Comparison of ENCODE assay signal across 8 cellular contexts in genomic region chr4:150242820-150243458, GRCh38.
A peak's percentile ranks its signal among the peaks of the same experiment; 100 is the strongest.
DNase-seq lines count a peak whose midpoint lies in the region; ATAC-seq and TF ChIP-seq lines count a peak whose summit lies in the region.

No MANE protein-coding gene starts in this region.

- H3K27me3 ChIP-seq in H9 (ENCODE audit: insufficient read depth, low read length) (no peaks in the 10 kb centered on the region), Peyer's patch (no peaks in the 10 kb centered on the region), trophoblast cell (ENCODE audit: insufficient read depth, low read length) (no peaks in the 10 kb centered on the region)

- H2BK12ac ChIP-seq in H9 (ENCODE audit: insufficient read length, low read depth, low read length) = no peak overlapping the region
- H2BK12ac ChIP-seq in trophoblast cell (ENCODE audit: low read length) = no peak overlapping the region

- H3K4me1 ChIP-seq in H9 (ENCODE audit: insufficient read depth, low read length) (peaks cover 3% of the 10 kb centered on the region), Peyer's patch (no peaks in the 10 kb centered on the region), trophoblast cell (ENCODE audit: control insufficient read depth in 1 of 2, insufficient read depth in 2 of 2, low read length in 2 of 2) (no peaks in the 10 kb centered on the region)

- H2AFZ ChIP-seq in H9 (ENCODE audit: low read length) (no peak overlapping the region), trophoblast cell (ENCODE audit: insufficient read depth, low read length, poor library complexity) (no peak overlapping the region)

- H3K56ac ChIP-seq in H9 (ENCODE audit: insufficient read length, low read depth, low read length) = no peak overlapping the region

- H2BK120ac ChIP-seq in H9 (ENCODE audit: low read depth, low read length, poor library complexity, severe bottlenecking) = no peak overlapping the region
- H2BK120ac ChIP-seq in trophoblast cell (ENCODE audit: insufficient read depth, low read length, poor library complexity) = no peak overlapping the region

- H3K4me2 ChIP-seq in H9 (ENCODE audit: insufficient read depth, insufficient read length, low read length) = no peak overlapping the region
- no peak overlapping the region for H3K4me2 ChIP-seq in trophoblast cell (ENCODE audit: low read length)

- no peak overlapping the region for H2BK20ac ChIP-seq in H9 (ENCODE audit: low read depth, low read length, poor library complexity, severe bottlenecking)

- TF ChIP-seq POLR2A in Peyer's patch (IDR thresholded peaks at IDR 0.05) = no peak

- H4K20me1 ChIP-seq in H9 (ENCODE audit: control insufficient read depth, insufficient read depth, insufficient read length) = no peaks in the 10 kb centered on the region

- H3K36me3 ChIP-seq in Peyer's patch (no peaks in the 10 kb centered on the region), trophoblast cell (ENCODE audit: control insufficient read depth in 1 of 2, insufficient read depth in 2 of 2, low read length in 2 of 2) (no peaks in the 10 kb centered on the region)

- no peak overlapping the region for H3K18ac ChIP-seq in H9 (ENCODE audit: insufficient read length, low read depth, low read length)
- H3K18ac ChIP-seq in trophoblast cell (ENCODE audit: low read length) = no peak overlapping the region

- no peaks in the 10 kb centered on the region for H3K79me2 ChIP-seq in H9 (ENCODE audit: insufficient read depth, low read length)
- H3K79me2 ChIP-seq in trophoblast cell (ENCODE audit: control insufficient read depth, insufficient read depth, low read length, poor library complexity) = no peaks in the 10 kb centered on the region

- no peak overlapping the region for H4K5ac ChIP-seq in H9 (ENCODE audit: insufficient read length, low read depth, low read length)

- H3K4me3 Mint-ChIP-seq in H9 = no peak overlapping the region

- H3K4me1 Mint-ChIP-seq in H9 = peaks cover 27 to 28% of the 10 kb centered on the region in 2 experiments

- DNase-seq in NCI-H510A treated with DMSO at 0.1 percent for 48 hours (lab: John Stamatoyannopoulos, UW) (peak; percentile 14), NCI-H510A (lab: John Stamatoyannopoulos, UW) (no peak), H9 (peak; percentile 58), Peyer's patch (no peak), fibroblast of mammary gland (ENCODE audit: low read depth) (peak; percentile 61), trophoblast cell (peak; percentile 11 to 68), mesenteric fat pad (ENCODE audit: low spot score) (no peak)

- H3K9me3 ChIP-seq in H9 (ENCODE audit: control insufficient read depth, low read depth, low read length) = no peaks in the 10 kb centered on the region
- H3K9me3 ChIP-seq in Peyer's patch = no peaks in the 10 kb centered on the region
- no peaks in the 10 kb centered on the region for H3K9me3 ChIP-seq in trophoblast cell (ENCODE audit: insufficient read depth, low read depth, low read length)

- no peaks in the 10 kb centered on the region for H3K79me1 ChIP-seq in H9 (ENCODE audit: insufficient read depth, low read depth, low read length, poor library complexity, severe bottlenecking)
- H3K79me1 ChIP-seq in trophoblast cell (ENCODE audit: low read length) = peaks cover 2% of the 10 kb centered on the region

- no peak overlapping the region for H3T11ph ChIP-seq in H9 (ENCODE audit: low read length)

- H4K12ac ChIP-seq in trophoblast cell (ENCODE audit: low read depth, low read length) = no peak overlapping the region

- H3K23ac ChIP-seq in H9 (ENCODE audit: insufficient read length, low read depth, low read length) = no peak overlapping the region
- H3K23ac ChIP-seq in trophoblast cell (ENCODE audit: low read length) = no peak overlapping the region

- no peak overlapping the region for H3K14ac ChIP-seq in H9 (ENCODE audit: insufficient read depth, low read length)
- H3K14ac ChIP-seq in trophoblast cell (ENCODE audit: low read length) = no peak overlapping the region

- H3K36me3 Mint-ChIP-seq in H9 (ENCODE audit: insufficient read depth in 1 of 3, low read depth in 3 of 3) = no peaks in the 10 kb centered on the region

- no peak overlapping the region for H2BK15ac ChIP-seq in H9 (ENCODE audit: low read depth, low read length)

- H2BK5ac ChIP-seq in H9 (ENCODE audit: insufficient read length, low read length) (no peak overlapping the region), trophoblast cell (ENCODE audit: low read depth, low read length, poor library complexity) (no peak overlapping the region)

- H3K9me3 Mint-ChIP-seq in H9 = no peaks in the 10 kb centered on the region; a peak in 1 of 5 replicates

- H3K9ac ChIP-seq in H9 (ENCODE audit: extremely low read depth, insufficient read length, low read length) (no peak overlapping the region), trophoblast cell (ENCODE audit: low read length) (no peak overlapping the region)

- no peaks in the 10 kb centered on the region for H3K27me3 Mint-ChIP-seq in H9 (ENCODE audit: low read depth)

- H3K27ac ChIP-seq in H9 (ENCODE audit: insufficient read length, low read depth, low read length) (no peak overlapping the region), Peyer's patch (no peak overlapping the region), trophoblast cell (ENCODE audit: low read depth, low read length) (no peak overlapping the region)

- H3K4ac ChIP-seq in H9 (ENCODE audit: low read depth, low read length) (no peak overlapping the region), trophoblast cell (ENCODE audit: low read depth, low read length) (no peak overlapping the region)

- H3K4me3 ChIP-seq in Peyer's patch = no peak overlapping the region
- H3K4me3 ChIP-seq in fibroblast of mammary gland (ENCODE audit: control insufficient read depth, low read depth, low read length) = no peak overlapping the region
- no peak overlapping the region for H3K4me3 ChIP-seq in trophoblast cell (ENCODE audit: low read depth, low read length)

- no CpG with 5 or more reads among the region's 6 CpGs for WGBS in H9 (ENCODE audit: extremely low coverage, insufficient read length, low lambda C conversion rate)
- no CpG with 5 or more reads among the region's 6 CpGs for WGBS in trophoblast cell (ENCODE audit: extremely low coverage, insufficient coverage, insufficient read length)

- no peaks in the 10 kb centered on the region for H3K23me2 ChIP-seq in H9 (ENCODE audit: insufficient read length, low read depth, low read length, poor library complexity, severe bottlenecking)

- no peak overlapping the region for H4K8ac ChIP-seq in H9 (replicated peaks; ENCODE audit: insufficient read length, low read depth, low read length)
- no peak overlapping the region for H4K8ac ChIP-seq in trophoblast cell (ENCODE audit: low read depth, low read length)

- no peak overlapping the region for H4K91ac ChIP-seq in H9 (ENCODE audit: insufficient read length, low read depth, low read length)
- H4K91ac ChIP-seq in trophoblast cell (ENCODE audit: low read depth, low read length) = no peak overlapping the region

- TF ChIP-seq CTCF in H9 (conservative IDR thresholded peaks at IDR 0.05) (peak; percentile 93), Peyer's patch (IDR thresholded peaks at IDR 0.05) (peak; percentile 49 to 72 (median 66)), fibroblast of mammary gland (conservative IDR thresholded peaks at IDR 0.05; ENCODE audit: control insufficient read depth, insufficient read depth, low read depth, low read length) (peak; percentile 96)

- no peak overlapping the region for H3K27ac Mint-ChIP-seq in H9

- no peak for ATAC-seq in GM18502 (IDR thresholded peaks at IDR 0.05; ENCODE audit: poor library complexity, unreplicated experiment)

- H2AK5ac ChIP-seq in H9 (ENCODE audit: insufficient read length, low read length) = no peak overlapping the region
- H2AK5ac ChIP-seq in trophoblast cell (ENCODE audit: low read length) = no peak overlapping the region

Comparison
In these comparisons a context has a peak if more than half of its experiments do, and no peak if none do; other contexts are left out.
1. DNase-seq: peak in NCI-H510A treated with DMSO at 0.1 percent for 48 hours (single experiment), H9 (single experiment), fibroblast of mammary gland (single experiment) and trophoblast cell (2 of 2); none in NCI-H510A (single experiment), Peyer's patch (0 of 3) and mesenteric fat pad (single experiment).
2. Peak in every context shown above with its lines, with median percentiles within 50 percentile points of each other: CTCF ChIP-seq.